Comparison of ENCODE assay signal across 1 cellular context in genomic region chr6:26216886-26217713, GRCh38.
TF ChIP-seq lines count a peak whose summit lies in the region.

No MANE protein-coding gene starts in this region.

TF ChIP-seq in HepG2, 621 proteins besides CTCF, POLR2A, EP300 and RAD21 (continued from another document and continues in another):
- TF ChIP-seq DZIP1 (CRISPR knock-in tag; IDR thresholded peaks at IDR 0.05) (peak; percentile 98), RERE (CRISPR knock-in tag; IDR thresholded peaks at IDR 0.05; ENCODE audit: low read depth) (no peak; the same call in 1 of the 2 replicates), KLF9 (CRISPR knock-in tag; IDR thresholded peaks at IDR 0.05; ENCODE audit: low read depth) (no peak; the same call in 1 of the 2 replicates), RARA (CRISPR knock-in tag; IDR thresholded peaks at IDR 0.05) (peak; percentile 50; the same call in 1 of the 2 replicates), TOE1 (CRISPR knock-in tag; IDR thresholded peaks at IDR 0.05) (no peak; the same call in none of the 2 replicates), LRRFIP1 (CRISPR knock-in tag; conservative IDR thresholded peaks at IDR 0.05) (no peak), ZNF292 (CRISPR knock-in tag; IDR thresholded peaks at IDR 0.05; ENCODE audit: borderline replicate concordance, low read depth) (peak; percentile 65; the same call in 1 of the 2 replicates), NFYB (CRISPR knock-in tag; IDR thresholded peaks at IDR 0.05) (peak; percentile 6), ZNF749 (CRISPR knock-in tag; IDR thresholded peaks at IDR 0.05; ENCODE audit: borderline replicate concordance) (no peak), TBL1XR1 (IDR thresholded peaks at IDR 0.05; ENCODE audit: borderline replicate concordance, low read length, partially characterized antibody) (no peak), ZBTB3 (CRISPR knock-in tag; IDR thresholded peaks at IDR 0.05; ENCODE audit: borderline replicate concordance, low read depth) (no peak; the same call in 1 of the 2 replicates), ZSCAN31 (CRISPR knock-in tag; IDR thresholded peaks at IDR 0.05; ENCODE audit: low read depth) (peak; percentile 30; the same call in 1 of the 2 replicates), KLF15 (CRISPR knock-in tag; IDR thresholded peaks at IDR 0.05; ENCODE audit: borderline replicate concordance) (no peak), ZNF563 (CRISPR knock-in tag; IDR thresholded peaks at IDR 0.05) (0 out of 2 replicates have a peak, but pooled peaks have one; percentile 35), ZNF251 (CRISPR knock-in tag; IDR thresholded peaks at IDR 0.05) (no peak), MBD4 (IDR thresholded peaks at IDR 0.05; ENCODE audit: borderline replicate concordance, low read length) (peak; percentile 42; the same call in 1 of the 2 replicates), ELF1 (CRISPR knock-in tag; IDR thresholded peaks at IDR 0.05) (peak; percentile 40; the same call in 1 of the 2 replicates), ZNF274 (CRISPR knock-in tag; IDR thresholded peaks at IDR 0.05) (peak; percentile 33; the same call in 1 of the 2 replicates), TAF1 (CRISPR knock-in tag; IDR thresholded peaks at IDR 0.05) (peak; percentile 83), ZNF710 (CRISPR knock-in tag; IDR thresholded peaks at IDR 0.05; ENCODE audit: borderline replicate concordance) (peak; percentile 61; the same call in 1 of the 2 replicates), ZNF263 (CRISPR knock-in tag; IDR thresholded peaks at IDR 0.05) (no peak; the same call in 1 of the 2 replicates), ZNF552 (CRISPR knock-in tag; IDR thresholded peaks at IDR 0.05; ENCODE audit: borderline replicate concordance) (peak; percentile 68; the same call in 1 of the 2 replicates), PCBP1 (IDR thresholded peaks at IDR 0.05; ENCODE audit: borderline replicate concordance, low read depth, low read length) (no peak), TCF7 (IDR thresholded peaks at IDR 0.05; ENCODE audit: low read depth) (no peak; the same call in 1 of the 2 replicates), NFYC (CRISPR knock-in tag; IDR thresholded peaks at IDR 0.05) (no peak), HNRNPUL1 (IDR thresholded peaks at IDR 0.05; ENCODE audit: low read depth, low read length) (no peak), ATRX (CRISPR knock-in tag; IDR thresholded peaks at IDR 0.05; ENCODE audit: borderline replicate concordance) (no peak), FOXC1 (CRISPR knock-in tag; IDR thresholded peaks at IDR 0.05; ENCODE audit: borderline replicate concordance) (no peak; the same call in 1 of the 2 replicates), NCOA2 (CRISPR knock-in tag; IDR thresholded peaks at IDR 0.05) (no peak; the same call in none of the 2 replicates), SIX1 (CRISPR knock-in tag; IDR thresholded peaks at IDR 0.05; ENCODE audit: borderline replicate concordance) (no peak; the same call in 1 of the 2 replicates), ATF1 (CRISPR knock-in tag; IDR thresholded peaks at IDR 0.05) (peak; percentile 9; the same call in 1 of the 2 replicates), ZNF225 (CRISPR knock-in tag; IDR thresholded peaks at IDR 0.05) (peak; percentile 88)
- TF ChIP-seq, protein P1, sequence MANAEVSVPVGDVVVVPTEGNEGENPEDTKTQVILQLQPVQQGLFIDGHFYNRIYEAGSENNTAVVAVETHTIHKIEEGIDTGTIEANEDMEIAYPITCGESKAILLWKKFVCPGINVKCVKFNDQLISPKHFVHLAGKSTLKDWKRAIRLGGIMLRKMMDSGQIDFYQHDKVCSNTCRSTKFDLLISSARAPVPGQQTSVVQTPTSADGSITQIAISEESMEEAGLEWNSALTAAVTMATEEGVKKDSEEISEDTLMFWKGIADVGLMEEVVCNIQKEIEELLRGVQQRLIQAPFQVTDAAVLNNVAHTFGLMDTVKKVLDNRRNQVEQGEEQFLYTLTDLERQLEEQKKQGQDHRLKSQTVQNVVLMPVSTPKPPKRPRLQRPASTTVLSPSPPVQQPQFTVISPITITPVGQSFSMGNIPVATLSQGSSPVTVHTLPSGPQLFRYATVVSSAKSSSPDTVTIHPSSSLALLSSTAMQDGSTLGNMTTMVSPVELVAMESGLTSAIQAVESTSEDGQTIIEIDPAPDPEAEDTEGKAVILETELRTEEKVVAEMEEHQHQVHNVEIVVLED (CRISPR knock-in tag; IDR thresholded peaks at IDR 0.05; ENCODE audit: borderline replicate concordance) = no peak; the same call in 1 of the 2 replicates
- TF ChIP-seq, protein P2, sequence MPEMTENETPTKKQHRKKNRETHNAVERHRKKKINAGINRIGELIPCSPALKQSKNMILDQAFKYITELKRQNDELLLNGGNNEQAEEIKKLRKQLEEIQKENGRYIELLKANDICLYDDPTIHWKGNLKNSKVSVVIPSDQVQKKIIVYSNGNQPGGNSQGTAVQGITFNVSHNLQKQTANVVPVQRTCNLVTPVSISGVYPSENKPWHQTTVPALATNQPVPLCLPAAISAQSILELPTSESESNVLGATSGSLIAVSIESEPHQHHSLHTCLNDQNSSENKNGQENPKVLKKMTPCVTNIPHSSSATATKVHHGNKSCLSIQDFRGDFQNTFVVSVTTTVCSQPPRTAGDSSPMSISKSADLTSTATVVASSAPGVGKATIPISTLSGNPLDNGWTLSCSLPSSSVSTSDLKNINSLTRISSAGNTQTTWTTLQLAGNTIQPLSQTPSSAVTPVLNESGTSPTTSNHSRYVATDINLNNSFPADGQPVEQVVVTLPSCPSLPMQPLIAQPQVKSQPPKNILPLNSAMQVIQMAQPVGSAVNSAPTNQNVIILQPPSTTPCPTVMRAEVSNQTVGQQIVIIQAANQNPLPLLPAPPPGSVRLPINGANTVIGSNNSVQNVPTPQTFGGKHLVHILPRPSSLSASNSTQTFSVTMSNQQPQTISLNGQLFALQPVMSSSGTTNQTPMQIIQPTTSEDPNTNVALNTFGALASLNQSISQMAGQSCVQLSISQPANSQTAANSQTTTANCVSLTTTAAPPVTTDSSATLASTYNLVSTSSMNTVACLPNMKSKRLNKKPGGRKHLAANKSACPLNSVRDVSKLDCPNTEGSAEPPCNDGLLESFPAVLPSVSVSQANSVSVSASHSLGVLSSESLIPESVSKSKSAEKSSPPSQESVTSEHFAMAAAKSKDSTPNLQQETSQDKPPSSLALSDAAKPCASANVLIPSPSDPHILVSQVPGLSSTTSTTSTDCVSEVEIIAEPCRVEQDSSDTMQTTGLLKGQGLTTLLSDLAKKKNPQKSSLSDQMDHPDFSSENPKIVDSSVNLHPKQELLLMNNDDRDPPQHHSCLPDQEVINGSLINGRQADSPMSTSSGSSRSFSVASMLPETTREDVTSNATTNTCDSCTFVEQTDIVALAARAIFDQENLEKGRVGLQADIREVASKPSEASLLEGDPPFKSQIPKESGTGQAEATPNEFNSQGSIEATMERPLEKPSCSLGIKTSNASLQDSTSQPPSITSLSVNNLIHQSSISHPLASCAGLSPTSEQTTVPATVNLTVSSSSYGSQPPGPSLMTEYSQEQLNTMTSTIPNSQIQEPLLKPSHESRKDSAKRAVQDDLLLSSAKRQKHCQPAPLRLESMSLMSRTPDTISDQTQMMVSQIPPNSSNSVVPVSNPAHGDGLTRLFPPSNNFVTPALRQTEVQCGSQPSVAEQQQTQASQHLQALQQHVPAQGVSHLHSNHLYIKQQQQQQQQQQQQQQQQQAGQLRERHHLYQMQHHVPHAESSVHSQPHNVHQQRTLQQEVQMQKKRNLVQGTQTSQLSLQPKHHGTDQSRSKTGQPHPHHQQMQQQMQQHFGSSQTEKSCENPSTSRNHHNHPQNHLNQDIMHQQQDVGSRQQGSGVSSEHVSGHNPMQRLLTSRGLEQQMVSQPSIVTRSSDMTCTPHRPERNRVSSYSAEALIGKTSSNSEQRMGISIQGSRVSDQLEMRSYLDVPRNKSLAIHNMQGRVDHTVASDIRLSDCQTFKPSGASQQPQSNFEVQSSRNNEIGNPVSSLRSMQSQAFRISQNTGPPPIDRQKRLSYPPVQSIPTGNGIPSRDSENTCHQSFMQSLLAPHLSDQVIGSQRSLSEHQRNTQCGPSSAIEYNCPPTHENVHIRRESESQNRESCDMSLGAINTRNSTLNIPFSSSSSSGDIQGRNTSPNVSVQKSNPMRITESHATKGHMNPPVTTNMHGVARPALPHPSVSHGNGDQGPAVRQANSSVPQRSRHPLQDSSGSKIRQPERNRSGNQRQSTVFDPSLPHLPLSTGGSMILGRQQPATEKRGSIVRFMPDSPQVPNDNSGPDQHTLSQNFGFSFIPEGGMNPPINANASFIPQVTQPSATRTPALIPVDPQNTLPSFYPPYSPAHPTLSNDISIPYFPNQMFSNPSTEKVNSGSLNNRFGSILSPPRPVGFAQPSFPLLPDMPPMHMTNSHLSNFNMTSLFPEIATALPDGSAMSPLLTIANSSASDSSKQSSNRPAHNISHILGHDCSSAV (CRISPR knock-in tag; IDR thresholded peaks at IDR 0.05; ENCODE audit: borderline replicate concordance) = 0 out of 2 replicates have a peak, but pooled peaks have one; percentile 17
